21 cellular contexts compared by ENCODE assay signal in genomic region chr2:147756103-147756502, GRCh38.
"Had no signal": no experiment of that assay in that cellular context is flagged by ENCODE, and none has a peak within 500 bp of the region (broad histone marks: within the 10 kb centered on the region; RNA-seq: fewer than 3 reads in every experiment).

No MANE protein-coding gene starts in this region.

- H3K4me1 Mint-ChIP-seq: activated naive CD4-positive, alpha-beta T cell treated with anti-CD3 and anti-CD28 coated beads, Interleukin-2, amount 10 ng/mL, durations not matched to agents 7 days and 5 days; naive B cell had no signal

- H3K36me3 Mint-ChIP-seq: activated naive CD4-positive, alpha-beta T cell treated with anti-CD3 and anti-CD28 coated beads, Interleukin-2, amount 10 ng/mL, durations not matched to agents 7 days and 5 days; naive B cell had no signal

- H3K4me1 ChIP-seq: prostate gland, suprapubic skin, transverse colon had no signal

- H3K27me3 Mint-ChIP-seq: activated naive CD4-positive, alpha-beta T cell treated with anti-CD3 and anti-CD28 coated beads, Interleukin-2, amount 10 ng/mL, durations not matched to agents 7 days and 5 days; naive B cell had no signal

- H3K9me3 Mint-ChIP-seq: activated naive CD4-positive, alpha-beta T cell treated with anti-CD3 and anti-CD28 coated beads, Interleukin-2, amount 10 ng/mL, durations not matched to agents 7 days and 5 days; naive B cell; neural crest cell; stimulated activated naive CD8-positive, alpha-beta T cell treated with anti-CD3 and anti-CD28 coated beads, Interleukin-15, Interleukin-2, amounts not matched to agents 100 ng/mL and 50 ng/mL, for 24 hours had no signal

- H3K36me3 ChIP-seq: prostate gland, suprapubic skin, transverse colon had no signal

- H3K27ac Mint-ChIP-seq: activated naive CD4-positive, alpha-beta T cell treated with anti-CD3 and anti-CD28 coated beads, Interleukin-2, amount 10 ng/mL, durations not matched to agents 7 days and 5 days; naive B cell; stimulated activated naive CD8-positive, alpha-beta T cell treated with anti-CD3 and anti-CD28 coated beads, Interleukin-15, Interleukin-2, amounts not matched to agents 100 ng/mL and 50 ng/mL, for 24 hours had no signal

- DNase-seq: activated CD4-positive, alpha-beta T cell treated with anti-CD3 and anti-CD28 coated beads, Interleukin-2, amount 50 U/mL, for 1 hour; activated CD4-positive, CD25-positive, alpha-beta regulatory T cell treated with anti-CD3 and anti-CD28 coated beads, Interleukin-2, amount 50 U/mL, for 72 hours; activated CD8-positive, alpha-beta memory T cell treated with anti-CD3 and anti-CD28 coated beads, Interleukin-2, amount 50 U/mL, for 4 hours; activated effector memory CD4-positive, alpha-beta T cell treated with Interleukin-2 at 50 U/mL for 16 hours; activated naive CD4-positive, alpha-beta T cell treated with anti-CD3 and anti-CD28 coated beads, Interleukin-2, amount 10 ng/mL, durations not matched to agents 7 days and 5 days; activated T-cell treated with anti-CD3 and anti-CD28 coated beads, Interleukin-2, amount 50 U/mL, for 48 hours; aorta; dorsolateral prefrontal cortex; foreskin fibroblast; mesenchymal stem cell; mucosa of descending colon; naive B cell; right cardiac atrium; stimulated activated CD4-positive, alpha-beta T cell treated with anti-CD3 and anti-CD28 coated beads, Interleukin-2, amount 100 ng/mL, for 48 hours; T1000; transverse colon had no signal

- H3K27me3 ChIP-seq: suprapubic skin, transverse colon had no signal

- ATAC-seq: mucosa of descending colon, right cardiac atrium had no signal

- H3K27ac ChIP-seq: dorsolateral prefrontal cortex, epithelial cell of prostate, prostate gland, suprapubic skin, transverse colon had no signal

- H3K4me3 ChIP-seq: dorsolateral prefrontal cortex, mucosa of descending colon, prostate gland, suprapubic skin, transverse colon had no signal

- H3K9me3 ChIP-seq: mucosa of descending colon, prostate gland, suprapubic skin, transverse colon had no signal

- H3K4me3 Mint-ChIP-seq: activated naive CD4-positive, alpha-beta T cell treated with anti-CD3 and anti-CD28 coated beads, Interleukin-2, amount 10 ng/mL, durations not matched to agents 7 days and 5 days; naive B cell; neural crest cell; stimulated activated naive CD8-positive, alpha-beta T cell treated with anti-CD3 and anti-CD28 coated beads, Interleukin-15, Interleukin-2, amounts not matched to agents 100 ng/mL and 50 ng/mL, for 24 hours had no signal
